ENCODE assay signal across 16 cellular contexts in the genomic region with DNA sequence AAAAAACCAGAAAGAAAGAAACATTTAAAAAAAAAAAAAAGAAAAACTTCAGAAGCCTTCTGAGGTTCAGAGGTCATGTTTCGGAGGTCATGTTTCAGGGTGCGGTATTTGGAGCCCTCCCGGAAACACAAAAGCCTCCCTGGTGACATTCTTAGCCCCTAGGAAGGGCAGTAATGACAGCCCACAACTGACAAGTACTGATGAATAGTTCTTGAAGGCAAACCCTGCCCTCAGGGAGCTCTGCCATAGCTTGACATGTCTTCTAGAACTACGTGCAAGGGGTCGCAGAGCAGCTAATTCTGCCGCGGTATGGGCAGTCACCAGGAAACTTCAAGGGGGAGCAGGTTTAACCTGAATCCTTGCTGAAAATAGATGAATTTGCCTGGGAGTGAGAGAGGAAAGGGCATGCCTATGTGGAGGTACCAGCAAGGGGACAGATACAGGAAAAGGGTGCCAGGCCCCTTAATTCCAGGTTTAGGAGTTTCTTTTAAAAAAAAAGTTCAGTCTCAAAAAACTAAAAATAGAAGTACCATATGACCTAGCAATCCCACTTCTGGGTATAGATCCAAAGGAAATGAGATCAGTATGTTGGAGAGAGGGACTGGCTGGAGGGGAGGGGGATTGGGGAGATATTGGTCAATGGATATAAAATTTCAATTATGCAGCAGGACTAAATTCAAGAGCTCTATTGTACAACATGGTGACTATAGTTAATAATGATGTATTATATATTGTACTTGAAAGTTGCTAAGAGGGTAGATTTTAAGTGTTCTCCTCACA.
DNase-seq lines count a peak whose midpoint lies in the region; ATAC-seq lines count a peak whose summit lies in the region.
"Had no signal": no experiment of that assay in that cellular context is flagged by ENCODE, and none has a peak within 500 bp of the region (broad histone marks: within the 10 kb centered on the region; RNA-seq: fewer than 3 reads in every experiment).

No MANE protein-coding gene starts in this region.

- no peak overlapping the region for H2BK5ac ChIP-seq in trophoblast cell (ENCODE audit: low read depth, low read length, poor library complexity)

- H3K36me3 Mint-ChIP-seq in activated T-helper 2 cell treated with anti-CD3 and anti-CD28 coated beads, Interferon-gamma antibody, Interleukin-2, Interleukin-4, amounts not matched to agents 10 μg/mL and 5 μg/mL and 100 μg/mL, durations not matched to agents 14 hours and 24 hours and 36 hours (ENCODE audit: low read depth), result peaks cover 23% of the 10 kb centered on the region
- H3K36me3 Mint-ChIP-seq in activated CD4-positive, alpha-beta memory T cell treated with anti-CD3 and anti-CD28 coated beads for 36 hours, result no peaks in the 10 kb centered on the region
- H3K36me3 Mint-ChIP-seq: CD4-positive, alpha-beta memory T cell had no signal

- H3K36me3 ChIP-seq in trophoblast cell (ENCODE audit: control insufficient read depth in 1 of 2, insufficient read depth in 2 of 2, low read length in 2 of 2), result no peaks in the 10 kb centered on the region
- H3K36me3 ChIP-seq: left ventricle myocardium inferior had no signal

- H2BK120ac ChIP-seq in trophoblast cell (ENCODE audit: insufficient read depth, low read length, poor library complexity), result no peak overlapping the region

- no peaks in the 10 kb centered on the region for H3K9me3 Mint-ChIP-seq in activated T-helper 2 cell treated with anti-CD3 and anti-CD28 coated beads, Interferon-gamma antibody, Interleukin-2, Interleukin-4, amounts not matched to agents 10 μg/mL and 5 μg/mL and 100 μg/mL, durations not matched to agents 14 hours and 24 hours and 36 hours
- no peaks in the 10 kb centered on the region for H3K9me3 Mint-ChIP-seq in activated CD4-positive, alpha-beta memory T cell treated with anti-CD3 and anti-CD28 coated beads for 36 hours
- H3K9me3 Mint-ChIP-seq: CD4-positive, alpha-beta memory T cell; effector memory CD8-positive, alpha-beta T cell had no signal

- no peak overlapping the region for H2BK12ac ChIP-seq in trophoblast cell (ENCODE audit: low read length)

- peaks cover 21% of the 10 kb centered on the region for H3K4me1 Mint-ChIP-seq in activated T-helper 2 cell treated with anti-CD3 and anti-CD28 coated beads, Interferon-gamma antibody, Interleukin-2, Interleukin-4, amounts not matched to agents 10 μg/mL and 5 μg/mL and 100 μg/mL, durations not matched to agents 14 hours and 24 hours and 36 hours (ENCODE audit: low read depth)
- no peaks in the 10 kb centered on the region for H3K4me1 Mint-ChIP-seq in activated CD4-positive, alpha-beta memory T cell treated with anti-CD3 and anti-CD28 coated beads for 36 hours (ENCODE audit: low read depth)

- H3K4ac ChIP-seq in trophoblast cell (ENCODE audit: low read depth, low read length), result no peak overlapping the region

- no peak overlapping the region for H3K9ac ChIP-seq in trophoblast cell (ENCODE audit: low read length)

- no peak overlapping the region for H3K4me3 ChIP-seq in trophoblast cell (ENCODE audit: low read depth, low read length)
- H3K4me3 ChIP-seq: left ventricle myocardium inferior, skin epidermis had no signal

- peak; percentile 17 for ATAC-seq in GM19397 (IDR thresholded peaks at IDR 0.05; ENCODE audit: unreplicated experiment)
- peak; percentile 13 for ATAC-seq in HG03139 (IDR thresholded peaks at IDR 0.05; ENCODE audit: unreplicated experiment)
- ATAC-seq: effector memory CD8-positive, alpha-beta T cell had no signal

- CTCF ChIA-PET in activated CD4-positive, alpha-beta memory T cell treated with anti-CD3 and anti-CD28 coated beads for 36 hours (lab: Charles Lee), result no interaction called here

- H3K14ac ChIP-seq in trophoblast cell (ENCODE audit: low read length), result no peak overlapping the region

- DNase-seq in activated T-helper 2 cell treated with anti-CD3 and anti-CD28 coated beads, Interferon-gamma antibody, Interleukin-2, Interleukin-4, amounts not matched to agents 10 μg/mL and 5 μg/mL and 100 μg/mL, durations not matched to agents 14 hours and 24 hours and 36 hours (ENCODE audit: low spot score), result no peak
- peak; percentile 42 to 43 for DNase-seq in trophoblast cell
- DNase-seq in NCI-H187 treated with DMSO at 0.1 percent for 48 hours (lab: John Stamatoyannopoulos, UW), result no peak
- no peak for DNase-seq in activated CD4-positive, alpha-beta memory T cell treated with anti-CD3 and anti-CD28 coated beads for 36 hours
- no peak for DNase-seq in DMS 273 treated with DMSO at 0.1 percent for 48 hours (lab: John Stamatoyannopoulos, UW)
- no peak for DNase-seq in stimulated activated CD4-positive, alpha-beta T cell treated with anti-CD3 and anti-CD28 coated beads, Interleukin-4, amount 100 ng/mL, for 24 hours
- DNase-seq: activated CD4-positive, alpha-beta T cell treated with anti-CD3 and anti-CD28 coated beads, Interleukin-2, amount 50 U/mL, for 1 hour; CD4-positive, alpha-beta memory T cell; effector memory CD8-positive, alpha-beta T cell; GOT3; left ventricle myocardium inferior; NCI-H2029 treated with DMSO at 0.1 percent for 48 hours; SW 1271 had no signal

- no peaks in the 10 kb centered on the region for H3K27me3 ChIP-seq in trophoblast cell (ENCODE audit: insufficient read depth, low read length)

- H3K27me3 Mint-ChIP-seq in activated T-helper 2 cell treated with anti-CD3 and anti-CD28 coated beads, Interferon-gamma antibody, Interleukin-2, Interleukin-4, amounts not matched to agents 10 μg/mL and 5 μg/mL and 100 μg/mL, durations not matched to agents 14 hours and 24 hours and 36 hours (ENCODE audit: low read depth), result no peaks in the 10 kb centered on the region
- no peaks in the 10 kb centered on the region for H3K27me3 Mint-ChIP-seq in activated CD4-positive, alpha-beta memory T cell treated with anti-CD3 and anti-CD28 coated beads for 36 hours
- H3K27me3 Mint-ChIP-seq: CD4-positive, alpha-beta memory T cell; effector memory CD8-positive, alpha-beta T cell had no signal

- no peak overlapping the region for H4K8ac ChIP-seq in trophoblast cell (ENCODE audit: low read depth, low read length)

- POLR2A ChIA-PET in activated CD4-positive, alpha-beta memory T cell treated with anti-CD3 and anti-CD28 coated beads for 36 hours (lab: Charles Lee), result no interaction called here

- H3K23ac ChIP-seq in trophoblast cell (ENCODE audit: low read length), result no peak overlapping the region

- peaks cover 4% of the 10 kb centered on the region for H3K79me1 ChIP-seq in trophoblast cell (ENCODE audit: low read length)

- no peak overlapping the region for H3K4me3 Mint-ChIP-seq in activated T-helper 2 cell treated with anti-CD3 and anti-CD28 coated beads, Interferon-gamma antibody, Interleukin-2, Interleukin-4, amounts not matched to agents 10 μg/mL and 5 μg/mL and 100 μg/mL, durations not matched to agents 14 hours and 24 hours and 36 hours (ENCODE audit: low read depth)
- no peak overlapping the region for H3K4me3 Mint-ChIP-seq in activated CD4-positive, alpha-beta memory T cell treated with anti-CD3 and anti-CD28 coated beads for 36 hours
- H3K4me3 Mint-ChIP-seq: CD4-positive, alpha-beta memory T cell; effector memory CD8-positive, alpha-beta T cell had no signal

- peak overlapping the region; percentile 71 for H3K27ac Mint-ChIP-seq in activated T-helper 2 cell treated with anti-CD3 and anti-CD28 coated beads, Interferon-gamma antibody, Interleukin-2, Interleukin-4, amounts not matched to agents 10 μg/mL and 5 μg/mL and 100 μg/mL, durations not matched to agents 14 hours and 24 hours and 36 hours
- no peak overlapping the region for H3K27ac Mint-ChIP-seq in activated CD4-positive, alpha-beta memory T cell treated with anti-CD3 and anti-CD28 coated beads for 36 hours
- H3K27ac Mint-ChIP-seq: CD4-positive, alpha-beta memory T cell; effector memory CD8-positive, alpha-beta T cell had no signal

- H2AK5ac ChIP-seq in trophoblast cell (ENCODE audit: low read length), result no peak overlapping the region

- intact Hi-C loops in activated T-helper 2 cell treated with anti-CD3 and anti-CD28 coated beads, Interferon-gamma antibody, Interleukin-2, Interleukin-4, amounts not matched to agents 10 μg/mL and 5 μg/mL and 100 μg/mL, durations not matched to agents 14 hours and 24 hours and 36 hours (cut with micrococcal nuclease), result no loop called here
- intact Hi-C loops in activated CD4-positive, alpha-beta memory T cell treated with anti-CD3 and anti-CD28 coated beads for 36 hours (cut with micrococcal nuclease), result no loop called here

- H3K27ac ChIP-seq in trophoblast cell (ENCODE audit: low read depth, low read length), result no peak overlapping the region
- H3K27ac ChIP-seq: left ventricle myocardium inferior had no signal

- H4K91ac ChIP-seq in trophoblast cell (ENCODE audit: low read depth, low read length), result no peak overlapping the region

- H3K9me3 ChIP-seq in trophoblast cell (ENCODE audit: insufficient read depth, low read depth, low read length), result no peaks in the 10 kb centered on the region
- H3K9me3 ChIP-seq: left ventricle myocardium inferior had no signal

- no peak overlapping the region for H3K18ac ChIP-seq in trophoblast cell (ENCODE audit: low read length)

- H3K4me2 ChIP-seq in trophoblast cell (ENCODE audit: low read length), result peak overlapping the region; percentile 1

- no peaks in the 10 kb centered on the region for H3K79me2 ChIP-seq in trophoblast cell (ENCODE audit: control insufficient read depth, insufficient read depth, low read length, poor library complexity)

- H4K12ac ChIP-seq in trophoblast cell (ENCODE audit: low read depth, low read length), result no peak overlapping the region

- no CpG with 5 or more reads among the region's 7 CpGs for WGBS in trophoblast cell (ENCODE audit: extremely low coverage, insufficient coverage, insufficient read length)

- H2AFZ ChIP-seq in trophoblast cell (ENCODE audit: insufficient read depth, low read length, poor library complexity), result no peak overlapping the region

- H3K4me1 ChIP-seq in trophoblast cell (ENCODE audit: control insufficient read depth in 1 of 2, insufficient read depth in 2 of 2, low read length in 2 of 2), result peaks cover 12 to 14% of the 10 kb centered on the region in 2 experiments

Comparison
In these comparisons a context has a peak if more than half of its experiments do, and no peak if none do; other contexts are left out.
1. DNase-seq: peak in trophoblast cell (2 of 2); none in activated T-helper 2 cell treated with anti-CD3 and anti-CD28 coated beads, Interferon-gamma antibody, Interleukin-2, Interleukin-4, amounts not matched to agents 10 μg/mL and 5 μg/mL and 100 μg/mL, durations not matched to agents 14 hours and 24 hours and 36 hours (single experiment), NCI-H187 treated with DMSO at 0.1 percent for 48 hours (single experiment), activated CD4-positive, alpha-beta memory T cell treated with anti-CD3 and anti-CD28 coated beads for 36 hours (single experiment), DMS 273 treated with DMSO at 0.1 percent for 48 hours (single experiment) and stimulated activated CD4-positive, alpha-beta T cell treated with anti-CD3 and anti-CD28 coated beads, Interleukin-4, amount 100 ng/mL, for 24 hours (single experiment).